Comparison of ENCODE assay signal across 8 cellular contexts in genomic region chrX:1451676-1452496, GRCh38. TPM values are rescaled to one million over a fixed set of nuclear protein-coding genes. Genes with fewer than 3 reads are reported as not detected.
A peak's percentile ranks its signal among the peaks of the same experiment; 100 is the strongest.
DNase-seq lines count a peak whose midpoint lies in the region; ATAC-seq and TF ChIP-seq lines count a peak whose summit lies in the region.

No MANE protein-coding gene starts in this region.

- H3K36me3 ChIP-seq in CD8-positive, alpha-beta T cell (ENCODE audit: insufficient read depth, low read length) = no peaks in the 10 kb centered on the region
- H3K36me3 ChIP-seq in SK-N-MC (ENCODE audit: insufficient read depth, low read length) = no peaks in the 10 kb centered on the region; the same call in 1 of the 2 replicates
- no peaks in the 10 kb centered on the region for H3K36me3 ChIP-seq in esophagus muscularis mucosa
- H3K36me3 ChIP-seq in neutrophil = no peaks in the 10 kb centered on the region

- H3K27me3 Mint-ChIP-seq in CD8-positive, alpha-beta T cell (ENCODE audit: low read depth) = no peaks in the 10 kb centered on the region

- CTCF ChIA-PET in CD8-positive, alpha-beta T cell (lab: Charles Lee) = no interaction called here

- no peak for TF ChIP-seq EP300 in esophagus muscularis mucosa (IDR thresholded peaks at IDR 0.05)

- intact Hi-C loops in CD8-positive, alpha-beta T cell (cut with DNase I, micrococcal nuclease) = loop anchor here (2.0 to 10.0 kb wide), 9 partner anchors 201 to 1239 kb away; partner anchors contain the start of genes CD99 (in 1 of the 2), DHRSX (in 1 of the 2), PLCXD1 (in 1 of the 2) and ZBED1 (in 1 of the 2)
- intact Hi-C loops in esophagus muscularis mucosa (cut with DNase I) = loop anchor here (2.0 to 10.0 kb wide), 7 partner anchors 59 to 1243 kb away; partner anchors contain the start of genes AKAP17A, CD99, DHRSX and SLC25A6

- peaks cover 19% of the 10 kb centered on the region for H3K9me3 Mint-ChIP-seq in CD8-positive, alpha-beta T cell

- peaks cover 37% of the 10 kb centered on the region for H3K4me1 ChIP-seq in CD8-positive, alpha-beta T cell (ENCODE audit: insufficient read depth, low read length)
- H3K4me1 ChIP-seq in esophagus muscularis mucosa (peaks cover 14 to 37% (median 23%) of the 10 kb centered on the region in 4 donors), neutrophil (ENCODE audit: control insufficient read depth in 1 of 2, insufficient read depth in 1 of 2, low read depth in 1 of 2, low read length in 1 of 2) (peaks cover 9 to 30% of the 10 kb centered on the region in 2 experiments)

- no peak overlapping the region for H3K27ac Mint-ChIP-seq in CD8-positive, alpha-beta T cell

- H3K27me3 ChIP-seq in CD8-positive, alpha-beta T cell (ENCODE audit: insufficient read depth, low read length) = no peaks in the 10 kb centered on the region
- no peaks in the 10 kb centered on the region for H3K27me3 ChIP-seq in esophagus muscularis mucosa
- no peaks in the 10 kb centered on the region for H3K27me3 ChIP-seq in neutrophil

- WGBS in esophagus muscularis mucosa = 27% methylated on average over 23 of the region's 23 CpGs

- H3K36me3 Mint-ChIP-seq in CD8-positive, alpha-beta T cell = peaks cover 20% of the 10 kb centered on the region

- no peaks in the 10 kb centered on the region for H3K9me3 ChIP-seq in CD8-positive, alpha-beta T cell (ENCODE audit: low read length)
- H3K9me3 ChIP-seq in SK-N-MC (ENCODE audit: low read depth, low read length) (no peaks in the 10 kb centered on the region), esophagus muscularis mucosa (no peaks in the 10 kb centered on the region), neutrophil (peaks cover 3% of the 10 kb centered on the region)

- POLR2A ChIA-PET in CD8-positive, alpha-beta T cell (lab: Charles Lee) = no interaction called here

- peak overlapping the region; percentile 77 for H3K9ac ChIP-seq in SK-N-MC (ENCODE audit: insufficient read length)

- H3K4me1 Mint-ChIP-seq in CD8-positive, alpha-beta T cell (ENCODE audit: low read depth) = peaks cover 26% of the 10 kb centered on the region

- ATAC-seq in CD8-positive, alpha-beta T cell = no peak
- no peak for ATAC-seq in GM18511 (IDR thresholded peaks at IDR 0.05; ENCODE audit: unreplicated experiment)

- H3K4me3 Mint-ChIP-seq in CD8-positive, alpha-beta T cell = peak overlapping the region; percentile 92

- H3K4me3 ChIP-seq in CD8-positive, alpha-beta T cell (ENCODE audit: low read depth, low read length) = peak overlapping the region; percentile 88
- H3K4me3 ChIP-seq in SK-N-MC (peak overlapping the region; percentile 88), esophagus muscularis mucosa (peak overlapping the region; percentile 82 to 99 (median 98)), neutrophil (ENCODE audit: low read depth in 1 of 2, low read length in 1 of 2) (peak overlapping the region; percentile 84 to 94)

- TF ChIP-seq CTCF in CD8-positive, alpha-beta T cell (IDR thresholded peaks at IDR 0.05) = no peak
- no peak for TF ChIP-seq CTCF in esophagus muscularis mucosa (IDR thresholded peaks at IDR 0.05)
- TF ChIP-seq CTCF in neutrophil (IDR thresholded peaks at IDR 0.05) = no peak

- peak in 3 of 7 experiments; percentile 22 to 50 (median 23) for DNase-seq in CD8-positive, alpha-beta T cell
- DNase-seq in SK-N-MC (ENCODE audit: low read depth, low spot score) = no peak
- peak; percentile 79 for DNase-seq in esophagus muscularis mucosa (ENCODE audit: extremely low spot score)
- no peak for DNase-seq in hypothalamus (lab: John Stamatoyannopoulos, UW)
- no peak for DNase-seq in SIG-M5 treated with dmso at 0.1 percent for 504 hours (lab: John Stamatoyannopoulos, UW; ENCODE audit: unreplicated experiment)
- DNase-seq in epidermal melanocyte (ENCODE audit: insufficient read length, low spot score) = no peak

- peak overlapping the region; percentile 62 for H3K27ac ChIP-seq in CD8-positive, alpha-beta T cell (ENCODE audit: low read depth, low read length)
- H3K27ac ChIP-seq in SK-N-MC = no peak overlapping the region
- peak overlapping the region; percentile 86 to 95 (median 86) for H3K27ac ChIP-seq in esophagus muscularis mucosa (replicated peaks in 1 of 4)
- peak overlapping the region; percentile 94 for H3K27ac ChIP-seq in neutrophil

- TF ChIP-seq POLR2A in esophagus muscularis mucosa (IDR thresholded peaks at IDR 0.05; ENCODE audit: low read depth) = no peak

RNA-seq across cellular contexts. Expression of gene ASMTL, which starts 0.8 kb away (rescaled TPM):
- 10 to 100 TPM; 55.4 to 66.8 TPM for total RNA-seq in CD8-positive, alpha-beta T cell
- 10 to 100 TPM; 28.7 to 52.2 (median 32.8) TPM for total RNA-seq in esophagus muscularis mucosa

RNA-seq across cellular contexts. Expression of gene SLC25A6, which starts 60.0 kb away (rescaled TPM):
- 100 to 1,000 TPM; 382 to 404 TPM for total RNA-seq in CD8-positive, alpha-beta T cell
- 100 to 1,000 TPM; 266 to 339 (median 313) TPM for total RNA-seq in esophagus muscularis mucosa
